1 cellular context compared by ENCODE assay signal in genomic region chr2:230135126-230135525, GRCh38.
TF ChIP-seq lines count a peak whose summit lies in the region.

No MANE protein-coding gene starts in this region.

TF ChIP-seq in GM12878, 131 proteins besides CTCF, POLR2A, EP300 and RAD21 (continued from another document):
- no peak for TF ChIP-seq SREBF2 (IDR thresholded peaks at IDR 0.05; ENCODE audit: low read length)
- TF ChIP-seq TAF1 (IDR thresholded peaks at IDR 0.05; ENCODE audit: borderline replicate concordance, low read depth, low read length) = no peak
- TF ChIP-seq SMARCA5 (IDR thresholded peaks at IDR 0.05) = no peak
- no peak for TF ChIP-seq CUX1 (IDR thresholded peaks at IDR 0.05; ENCODE audit: insufficient replicate concordance, low read depth, low read length)
- TF ChIP-seq CEBPB (IDR thresholded peaks at IDR 0.05; ENCODE audit: borderline replicate concordance in 1 of 2, low read depth in 2 of 2, low read length in 2 of 2) = no peak
- TF ChIP-seq ZBED1 (IDR thresholded peaks at IDR 0.05; ENCODE audit: borderline replicate concordance) = no peak
- no peak for TF ChIP-seq SMC3 (IDR thresholded peaks at IDR 0.05; ENCODE audit: borderline replicate concordance, low read length)
- no peak for TF ChIP-seq RFX5 (IDR thresholded peaks at IDR 0.05; ENCODE audit: low read depth, low read length)
- TF ChIP-seq PRDM15 (CRISPR knock-in tag; IDR thresholded peaks at IDR 0.05) = no peak
- TF ChIP-seq ZBTB11 (CRISPR knock-in tag; IDR thresholded peaks at IDR 0.05) = no peak
- TF ChIP-seq ZNF384 (IDR thresholded peaks at IDR 0.05; ENCODE audit: borderline replicate concordance, low read depth, low read length) = no peak
- no peak for TF ChIP-seq EGR1 (IDR thresholded peaks at IDR 0.05; ENCODE audit: borderline replicate concordance in 1 of 2, low read depth in 2 of 2, low read length in 2 of 2)
